ENCODE assay signal across 29 cellular contexts in the genomic region with DNA sequence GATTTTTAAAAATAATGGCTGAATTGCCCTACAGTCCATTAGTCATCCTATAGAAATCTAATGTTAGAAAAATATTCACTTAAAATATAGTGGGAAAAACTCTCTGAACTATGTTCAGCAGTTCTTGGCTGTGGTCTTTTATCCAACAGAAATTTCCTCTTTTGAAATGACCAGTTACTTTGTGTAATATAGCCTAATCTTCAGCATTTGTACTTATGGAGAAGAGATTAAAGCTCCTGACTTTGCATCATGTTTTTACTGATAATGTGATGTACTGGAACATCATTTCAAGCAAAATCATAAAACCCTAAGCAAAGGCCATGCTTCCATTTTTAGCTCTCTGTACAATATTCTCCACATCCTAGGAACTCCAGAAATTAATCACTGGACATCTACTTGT.
"Had no signal": no experiment of that assay in that cellular context is flagged by ENCODE, and none has a peak within 500 bp of the region (broad histone marks: within the 10 kb centered on the region; RNA-seq: fewer than 3 reads in every experiment).

No MANE protein-coding gene starts in this region.

- H3K4me1 Mint-ChIP-seq: memory B cell, mesothelial cell of epicardium, naive B cell, neural crest cell had no signal

- H3K36me3 ChIP-seq: gastroesophageal sphincter, heart right ventricle, neutrophil, pancreas, right lobe of liver, stomach, upper lobe of left lung had no signal

- H3K9me3 Mint-ChIP-seq: neural crest cell had no signal

- H3K4me1 ChIP-seq: foreskin keratinocyte, gastroesophageal sphincter, pancreas, right lobe of liver, stomach, testis, tibial nerve, upper lobe of left lung had no signal

- H3K4me3 Mint-ChIP-seq: memory B cell; mesothelial cell of epicardium; naive B cell; natural killer cell treated with Interleukin-12 subunit alpha and Interleukin-12 subunit beta and Interleukin-15 and Interleukin-18, amount 100 ng/mL, for 72 hours; neural crest cell had no signal

- H3K36me3 Mint-ChIP-seq: natural killer cell treated with Interleukin-12 subunit alpha and Interleukin-12 subunit beta and Interleukin-15 and Interleukin-18, amount 100 ng/mL, for 72 hours had no signal

- H3K27ac Mint-ChIP-seq: memory B cell; mesothelial cell of epicardium; natural killer cell treated with Interleukin-12 subunit alpha and Interleukin-12 subunit beta and Interleukin-15 and Interleukin-18, amount 100 ng/mL, for 72 hours; progenitor cell of endocrine pancreas had no signal

- H3K27me3 Mint-ChIP-seq: memory B cell; naive B cell; natural killer cell treated with Interleukin-12 subunit alpha and Interleukin-12 subunit beta and Interleukin-15 and Interleukin-18, amount 100 ng/mL, for 72 hours; progenitor cell of endocrine pancreas had no signal

- DNase-seq: cerebellar nuclear complex; cortex of kidney; foreskin keratinocyte; heart right ventricle; kidney; mucosa of descending colon; naive B cell; pancreas; right lobe of liver; small intestine; stimulated activated CD4-positive, alpha-beta T cell treated with anti-CD3 and anti-CD28 coated beads, Interleukin-12 subunit alpha, Interleukin-12 subunit beta, amount 100 ng/mL, for 4 hours; stimulated activated CD4-positive, alpha-beta T cell treated with anti-CD3 and anti-CD28 coated beads, Interleukin-1b, Interleukin-23, amount 100 ng/mL, for 48 hours; stimulated activated CD4-positive, alpha-beta T cell treated with anti-CD3 and anti-CD28 coated beads, Interleukin-4, amount 100 ng/mL, for 1 hour; stimulated activated CD8-positive, alpha-beta memory T cell treated with anti-CD3 and anti-CD28 coated beads, Interleukin-4, amount 100 ng/mL, for 48 hours; stimulated activated naive CD4-positive, alpha-beta T cell treated with Interleukin-2 at 50 U/mL for 16 hours; stomach; testis; upper lobe of left lung had no signal

- H3K27ac ChIP-seq: foreskin keratinocyte, gastroesophageal sphincter, neutrophil, pancreas, right lobe of liver, stomach, testis, tibial nerve, upper lobe of left lung had no signal

- FAIRE-seq: kidney, pancreas, small intestine, urothelium cell line had no signal

- H3K4me3 ChIP-seq: gastroesophageal sphincter, heart right ventricle, lung, mucosa of descending colon, pancreas, right lobe of liver, stomach, testis, tibial nerve, upper lobe of left lung had no signal

- ATAC-seq: foreskin keratinocyte; gastroesophageal sphincter; heart right ventricle; left lobe of liver; mucosa of descending colon; natural killer cell treated with Interleukin-12 subunit alpha and Interleukin-12 subunit beta and Interleukin-15 and Interleukin-18, amount 100 ng/mL, for 72 hours; pancreas; right lobe of liver had no signal

- H3K9me3 ChIP-seq: mucosa of descending colon, neutrophil, pancreas, right lobe of liver, testis, upper lobe of left lung had no signal

- H3K27me3 ChIP-seq: foreskin keratinocyte, gastroesophageal sphincter, heart right ventricle, neutrophil, pancreas, right lobe of liver, stomach, testis, tibial nerve, upper lobe of left lung had no signal
